1 cellular context compared by ENCODE assay signal in genomic region chr1:212284744-212285684, GRCh38.
A peak's percentile ranks its signal among the peaks of the same experiment; 100 is the strongest.
TF ChIP-seq lines count a peak whose summit lies in the region.

TSS of gene PPP2R5A (plus strand) at chr1:212285410. CDS start at chr1:212286111, 701 bp downstream.

TF ChIP-seq in HepG2, 621 proteins besides CTCF, POLR2A, EP300 and RAD21 (continued from another document and continues in another):
- TF ChIP-seq ZNF281 (CRISPR knock-in tag; IDR thresholded peaks at IDR 0.05; ENCODE audit: borderline replicate concordance) (peak; percentile 77), NFIB (CRISPR knock-in tag; IDR thresholded peaks at IDR 0.05; ENCODE audit: borderline replicate concordance) (no peak), ZNF280D (CRISPR knock-in tag; IDR thresholded peaks at IDR 0.05) (peak; percentile 72; the same call in 1 of the 2 replicates), SP5 (CRISPR knock-in tag; IDR thresholded peaks at IDR 0.05; ENCODE audit: borderline replicate concordance, low read depth) (peak; percentile 72), HNF1B (CRISPR knock-in tag; IDR thresholded peaks at IDR 0.05) (peak; percentile 75; the same call in 1 of the 2 replicates), ZMYM2 (CRISPR knock-in tag; IDR thresholded peaks at IDR 0.05) (peak; percentile 94), MYC (CRISPR knock-in tag; IDR thresholded peaks at IDR 0.05; ENCODE audit: borderline replicate concordance) (peak; percentile 80; the same call in 1 of the 2 replicates), CEBPG (CRISPR knock-in tag; IDR thresholded peaks at IDR 0.05) (peak; percentile 68), ZHX1 (CRISPR knock-in tag; IDR thresholded peaks at IDR 0.05; ENCODE audit: low read depth) (0 out of 2 replicates have a peak, but pooled peaks have one; percentile 51), LBX2 (CRISPR knock-in tag; IDR thresholded peaks at IDR 0.05; ENCODE audit: borderline replicate concordance) (no peak), GATA4 (IDR thresholded peaks at IDR 0.05; ENCODE audit: borderline replicate concordance, low read depth) (peak; percentile 20; the same call in 1 of the 2 replicates), ASH2L (IDR thresholded peaks at IDR 0.05; ENCODE audit: insufficient read length, low read depth, low read length) (peak; percentile 84), NR2F1 (CRISPR knock-in tag; IDR thresholded peaks at IDR 0.05) (peak; percentile 51 to 81), SNAPC2 (CRISPR knock-in tag; IDR thresholded peaks at IDR 0.05) (peak; percentile 35; the same call in 1 of the 2 replicates), ZNF816 (CRISPR knock-in tag; IDR thresholded peaks at IDR 0.05; ENCODE audit: borderline replicate concordance) (peak; percentile 90; the same call in 1 of the 2 replicates), HDAC2 (CRISPR knock-in tag; IDR thresholded peaks at IDR 0.05) (peak; percentile 42; the same call in 1 of the 2 replicates), NR2C2 (CRISPR knock-in tag; IDR thresholded peaks at IDR 0.05; ENCODE audit: borderline replicate concordance) (peak; percentile 61), ZNF430 (CRISPR knock-in tag; IDR thresholded peaks at IDR 0.05) (no peak; the same call in 1 of the 2 replicates), NFYB (CRISPR knock-in tag; IDR thresholded peaks at IDR 0.05) (peak; percentile 94), REL (CRISPR knock-in tag; conservative IDR thresholded peaks at IDR 0.05) (0 out of 2 replicates have a peak, but pooled peaks have one; percentile 20), XRCC5 (optimal IDR thresholded peaks at IDR 0.05; ENCODE audit: low read length) (peak; percentile 73), GABPA (IDR thresholded peaks at IDR 0.05; ENCODE audit: low read depth, low read length) (peak; percentile 11; the same call in 1 of the 2 replicates), GABPA (CRISPR knock-in tag; IDR thresholded peaks at IDR 0.05; ENCODE audit: low read depth) (peak; percentile 63; the same call in 1 of the 2 replicates), MNT (IDR thresholded peaks at IDR 0.05) (peak; percentile 54; the same call in 1 of the 2 replicates), SP2 (CRISPR knock-in tag; IDR thresholded peaks at IDR 0.05) (peak; percentile 97), ERF (CRISPR knock-in tag; IDR thresholded peaks at IDR 0.05) (peak; percentile 31; the same call in 1 of the 2 replicates), SALL1 (CRISPR knock-in tag; IDR thresholded peaks at IDR 0.05) (peak; percentile 80), ZNF124 (CRISPR knock-in tag; IDR thresholded peaks at IDR 0.05) (0 out of 2 replicates have a peak, but pooled peaks have one; percentile 26), IRF2 (CRISPR knock-in tag; IDR thresholded peaks at IDR 0.05) (0 out of 2 replicates have a peak, but pooled peaks have one; percentile 16), BRF2 (CRISPR knock-in tag; IDR thresholded peaks at IDR 0.05) (0 out of 2 replicates have a peak, but pooled peaks have one; percentile 58), PCBP1 (IDR thresholded peaks at IDR 0.05; ENCODE audit: borderline replicate concordance, low read depth, low read length) (peak; percentile 85; the same call in 1 of the 2 replicates), FOXC1 (CRISPR knock-in tag; IDR thresholded peaks at IDR 0.05; ENCODE audit: borderline replicate concordance) (peak; percentile 12; the same call in 1 of the 2 replicates), SRY (CRISPR knock-in tag; IDR thresholded peaks at IDR 0.05) (no peak), ZNF460 (CRISPR knock-in tag; IDR thresholded peaks at IDR 0.05; ENCODE audit: borderline replicate concordance) (no peak; the same call in 1 of the 2 replicates), NR3C1 (CRISPR knock-in tag; IDR thresholded peaks at IDR 0.05) (no peak), RERE (CRISPR knock-in tag; IDR thresholded peaks at IDR 0.05; ENCODE audit: low read depth) (no peak)
